Comparison of ENCODE assay signal across 22 cellular contexts in the genomic region with DNA sequence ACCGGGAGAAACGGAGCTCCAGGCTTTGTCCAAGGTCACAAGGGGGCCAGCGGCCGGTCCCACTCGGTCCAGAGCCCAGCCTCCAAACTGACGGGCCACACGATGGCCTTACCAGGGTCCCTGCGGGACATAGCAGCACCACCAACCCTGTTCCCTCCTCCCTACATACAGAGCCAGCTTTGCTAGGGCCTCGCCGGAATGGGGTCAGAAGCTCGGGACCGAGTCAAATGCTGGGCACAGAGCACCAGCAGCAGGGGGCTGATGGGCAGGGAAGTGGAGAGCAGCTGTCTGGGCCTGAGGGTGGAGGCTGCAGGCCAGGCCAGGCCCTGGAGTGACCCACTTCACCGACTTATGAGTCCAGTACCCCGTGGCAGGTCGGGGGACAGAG. TPM values are rescaled to one million over a fixed set of nuclear protein-coding genes. Genes with fewer than 3 reads are reported as not detected.
DNase-seq lines count a peak whose midpoint lies in the region; ATAC-seq, FAIRE-seq and TF ChIP-seq lines count a peak whose summit lies in the region.
"Had no signal": no experiment of that assay in that cellular context is flagged by ENCODE, and none has a peak within 500 bp of the region (broad histone marks: within the 10 kb centered on the region; RNA-seq: fewer than 3 reads in every experiment).

No MANE protein-coding gene starts in this region.

- BruUV-seq in K562 (replicated peaks; lab: Mats Ljungman, UMichigan), result no TSS peak

- no peak for TF ChIP-seq EP300 in K562 (IDR thresholded peaks at IDR 0.05; ENCODE audit: low read length)

- POLR2A ChIA-PET in K562 (lab: Yijun Ruan, JAX), result interaction anchor here (0.6 to 3.1 kb wide), 7 partner anchors 8 to 677 kb away, joined by 3 to 17 read pairs (median 4); partner anchors contain the start of gene TTC39A

- H3K9me3 ChIP-seq in K562 (replicated peaks; ENCODE audit: control insufficient read depth, insufficient read depth, low read depth, low read length) (no peaks in the 10 kb centered on the region), smooth muscle cell (replicated peaks; ENCODE audit: low read depth) (no peaks in the 10 kb centered on the region)
- H3K9me3 ChIP-seq: ovary, spleen had no signal

- no peak overlapping the region for H3K27ac Mint-ChIP-seq in activated T-cell treated with anti-CD3 and anti-CD28 coated beads, Interleukin-2, amount 50 U/mL, for 72 hours
- H3K27ac Mint-ChIP-seq: activated CD8-positive, alpha-beta T cell treated with anti-CD3 and anti-CD28 coated beads, Interleukin-2, amount 10 ng/mL, durations not matched to agents 7 days and 5 days; activated T-helper 17 cell treated with anti-CD3 and anti-CD28 coated beads, Interleukin-2, amount 50 U/mL, for 72 hours; T-helper 17 cell had no signal

- H3K4me3 ChIP-seq in K562 (no peak overlapping the region), smooth muscle cell (no peak overlapping the region)
- H3K4me3 ChIP-seq: ovary had no signal

- peaks cover 8% of the 10 kb centered on the region for H3K4me1 Mint-ChIP-seq in activated T-cell treated with anti-CD3 and anti-CD28 coated beads, Interleukin-2, amount 50 U/mL, for 72 hours (ENCODE audit: low read depth)
- H3K4me1 Mint-ChIP-seq in activated T-cell treated with anti-CD3 and anti-CD28 coated beads, Interleukin-2, amount 50 U/mL, for 4 hours (ENCODE audit: low read depth), result peaks cover 7% of the 10 kb centered on the region
- H3K4me1 Mint-ChIP-seq: activated T-helper 17 cell treated with anti-CD3 and anti-CD28 coated beads, Interleukin-2, amount 50 U/mL, for 72 hours had no signal

- peaks cover 55% of the 10 kb centered on the region for H3K27me3 Mint-ChIP-seq in activated T-cell treated with anti-CD3 and anti-CD28 coated beads, Interleukin-2, amount 50 U/mL, for 72 hours (ENCODE audit: low read depth)
- H3K27me3 Mint-ChIP-seq in activated T-cell treated with anti-CD3 and anti-CD28 coated beads, Interleukin-2, amount 50 U/mL, for 4 hours (ENCODE audit: low read depth), result peaks cover 41% of the 10 kb centered on the region

- peak overlapping the region in 1 of 2 donors; percentile 24 for H3K4me3 Mint-ChIP-seq in activated T-cell treated with anti-CD3 and anti-CD28 coated beads, Interleukin-2, amount 50 U/mL, for 72 hours
- H3K4me3 Mint-ChIP-seq in activated T-cell treated with anti-CD3 and anti-CD28 coated beads, Interleukin-2, amount 50 U/mL, for 4 hours, result no peak overlapping the region
- H3K4me3 Mint-ChIP-seq: activated CD8-positive, alpha-beta T cell treated with anti-CD3 and anti-CD28 coated beads, Interleukin-2, amount 10 ng/mL, durations not matched to agents 7 days and 5 days; activated T-helper 17 cell treated with anti-CD3 and anti-CD28 coated beads, Interleukin-2, amount 50 U/mL, for 72 hours had no signal

- no peak for TF ChIP-seq CTCF in K562 (IDR thresholded peaks at IDR 0.05 in 2 of 3, conservative IDR thresholded peaks at IDR 0.05 in 1 of 3; ENCODE audit: insufficient read depth in 2 of 3, low read depth in 1 of 3, low read length in 3 of 3)
- no peak for TF ChIP-seq CTCF in smooth muscle cell (IDR thresholded peaks at IDR 0.05; ENCODE audit: borderline replicate concordance, insufficient read depth, poor library complexity, severe bottlenecking)

- H3K9ac ChIP-seq in K562 (ENCODE audit: insufficient read depth in 1 of 2, low read depth in 2 of 2, low read length in 2 of 2), result peak overlapping the region in 1 of 2 experiments; percentile 57; a peak in 2 of 4 replicates
- H3K9ac ChIP-seq in smooth muscle cell (ENCODE audit: low read depth), result no peak overlapping the region

- no peaks in the 10 kb centered on the region for H3K9me1 ChIP-seq in K562 (ENCODE audit: control insufficient read depth, insufficient read depth, low read length)

- in situ Hi-C loops in K562 (cut with MboI), result loop anchor here (10.0 kb wide), 1 partner anchor 190 kb away; no protein-coding TSS in a partner anchor

- no peak overlapping the region; the same call in 1 of the 2 replicates for H2AFZ ChIP-seq in K562 (ENCODE audit: low read depth, low read length)
- no peak overlapping the region for H2AFZ ChIP-seq in smooth muscle cell (ENCODE audit: low read depth)

- H3K4me1 ChIP-seq in K562 (replicated peaks in 1 of 2; ENCODE audit: control insufficient read depth in 2 of 2, insufficient read depth in 2 of 2, low read length in 2 of 2) (peaks cover 0 to 17% of the 10 kb centered on the region in 2 experiments; a peak in 2 of 5 replicates), smooth muscle cell (ENCODE audit: low read depth) (no peaks in the 10 kb centered on the region)

- CTCF ChIA-PET in K562 (lab: Yijun Ruan, JAX; ENCODE audit: low intra/inter-chr PET ratio), result no interaction called here

- H3K27me3 ChIP-seq in K562 (ENCODE audit: control insufficient read depth in 2 of 2, insufficient read depth in 2 of 2, low read length in 2 of 2) (peaks cover 0 to 8% of the 10 kb centered on the region in 2 experiments; a peak in 3 of 5 replicates), smooth muscle cell (ENCODE audit: low read depth) (peaks cover 42% of the 10 kb centered on the region)
- H3K27me3 ChIP-seq: ovary had no signal

- peak; percentile 7 to 8 for ATAC-seq in activated T-cell treated with anti-CD3 and anti-CD28 coated beads, Interleukin-2, amount 50 U/mL, for 72 hours (replicated peaks in 1 of 2)
- ATAC-seq in activated T-cell treated with anti-CD3 and anti-CD28 coated beads, Interleukin-2, amount 50 U/mL, for 4 hours, result no peak
- ATAC-seq in K562 (no peak; the same call in 2 of the 3 replicates), left colon (peak; percentile 14), GM21447 (IDR thresholded peaks at IDR 0.05; ENCODE audit: unreplicated experiment) (no peak)
- ATAC-seq: activated T-helper 17 cell treated with anti-CD3 and anti-CD28 coated beads, Interleukin-2, amount 50 U/mL, for 72 hours; T-helper 17 cell had no signal

- H3K36me3 Mint-ChIP-seq in activated T-cell treated with anti-CD3 and anti-CD28 coated beads, Interleukin-2, amount 50 U/mL, for 72 hours (ENCODE audit: insufficient read depth in 2 of 2), result no peaks in the 10 kb centered on the region
- no peaks in the 10 kb centered on the region for H3K36me3 Mint-ChIP-seq in activated T-cell treated with anti-CD3 and anti-CD28 coated beads, Interleukin-2, amount 50 U/mL, for 4 hours (ENCODE audit: insufficient read depth)
- H3K36me3 Mint-ChIP-seq: naive B cell had no signal

- no peak for FAIRE-seq in K562 (lab: Jason Lieb, UNC)
- FAIRE-seq: endothelial cell of umbilical vein, GM18507 had no signal

- H4K20me1 ChIP-seq in K562 (replicated peaks; ENCODE audit: control insufficient read depth, insufficient read depth, low read length) (0 out of 2 replicates have a peak, but pooled peaks cover 3% of the 10 kb centered on the region), smooth muscle cell (ENCODE audit: low read depth) (no peaks in the 10 kb centered on the region)

- H3K9me3 Mint-ChIP-seq in activated T-cell treated with anti-CD3 and anti-CD28 coated beads, Interleukin-2, amount 50 U/mL, for 72 hours, result no peaks in the 10 kb centered on the region
- no peaks in the 10 kb centered on the region for H3K9me3 Mint-ChIP-seq in activated T-cell treated with anti-CD3 and anti-CD28 coated beads, Interleukin-2, amount 50 U/mL, for 4 hours
- H3K9me3 Mint-ChIP-seq: activated T-helper 17 cell treated with anti-CD3 and anti-CD28 coated beads, Interleukin-2, amount 50 U/mL, for 72 hours; naive B cell had no signal

- H3F3A ChIP-seq in smooth muscle cell (ENCODE audit: low read depth), result no peaks in the 10 kb centered on the region

- TF ChIP-seq RAD21 in K562 (CRISPR knock-in tag; conservative IDR thresholded peaks at IDR 0.05 in 1 of 2, IDR thresholded peaks at IDR 0.05 in 1 of 2), result no peak

- H3K36me3 ChIP-seq in K562 (ENCODE audit: control insufficient read depth, insufficient read depth, low read length), result no peaks in the 10 kb centered on the region
- H3K36me3 ChIP-seq in smooth muscle cell (ENCODE audit: low read depth), result no peaks in the 10 kb centered on the region
- H3K36me3 ChIP-seq: brain microvascular endothelial cell, ovary, spleen had no signal

- 65% methylated on average over 15 of the region's 15 CpGs for WGBS in K562 (ENCODE audit: insufficient coverage, low coverage, missing lambda C conversion rate)
- WGBS in smooth muscle cell (ENCODE audit: low lambda C conversion rate), result 80% methylated on average over 15 of the region's 15 CpGs

- TF ChIP-seq POLR2A in K562 (conservative IDR thresholded peaks at IDR 0.05), result no peak

- DNase-seq in activated T-cell treated with anti-CD3 and anti-CD28 coated beads, Interleukin-2, amount 50 U/mL, for 72 hours, result no peak
- no peak for DNase-seq in activated T-cell treated with anti-CD3 and anti-CD28 coated beads, Interleukin-2, amount 50 U/mL, for 4 hours
- DNase-seq in K562 (ENCODE audit: extremely low read depth in 1 of 4, low spot score in 3 of 4) (no peak), left colon (no peak), smooth muscle cell (lab: John Stamatoyannopoulos, UW; ENCODE audit: unreplicated experiment) (no peak), OCI-M1 (lab: John Stamatoyannopoulos, UW) (no peak)
- no peak for DNase-seq in stimulated activated naive CD4-positive, alpha-beta T cell treated with Interleukin-2 at 50 U/mL for 16 hours (lab: John Stamatoyannopoulos, UW)
- DNase-seq: activated CD8-positive, alpha-beta T cell treated with anti-CD3 and anti-CD28 coated beads, Interleukin-2, amount 10 ng/mL, durations not matched to agents 7 days and 5 days; brain microvascular endothelial cell; cortex of kidney; foreskin fibroblast; naive B cell; NCI-H1048; NCI-H524; ovary; SHP77 treated with DMSO at 0.1 percent for 48 hours; spleen; T-helper 17 cell had no signal

- intact Hi-C loops in K562 (cut with micrococcal nuclease), result loop anchor here (10.0 kb wide), 1 partner anchor 420 kb away; no protein-coding TSS in a partner anchor
- intact Hi-C loops in left colon (cut with DNase I, micrococcal nuclease), result no loop called here

- no peak overlapping the region for H3K27ac ChIP-seq in K562 (ENCODE audit: extremely low read depth, low read depth, low read length)
- H3K27ac ChIP-seq in smooth muscle cell (ENCODE audit: low read depth), result no peak overlapping the region
- H3K27ac ChIP-seq: brain microvascular endothelial cell, ovary, spleen had no signal

- H3K4me2 ChIP-seq in K562 (ENCODE audit: insufficient read depth, low read length) (no peak overlapping the region; the same call in 1 of the 2 replicates), smooth muscle cell (peak overlapping the region; percentile 78)

- no peaks in the 10 kb centered on the region for H3K79me2 ChIP-seq in K562 (ENCODE audit: control insufficient read depth, insufficient read depth, low read length)
- H3K79me2 ChIP-seq in smooth muscle cell (ENCODE audit: low read depth), result no peaks in the 10 kb centered on the region

RNA-seq across cellular contexts. Expression of gene TTC39A, which starts 14.9 kb away (rescaled TPM):
- total RNA-seq in activated T-cell treated with anti-CD3 and anti-CD28 coated beads, Interleukin-2, amount 50 U/mL, for 72 hours, result under 1 TPM; 0.51 to 0.77 TPM
- under 1 TPM; 0.29 to 0.98 (median 0.38) TPM for total RNA-seq in activated T-cell treated with anti-CD3 and anti-CD28 coated beads, Interleukin-2, amount 50 U/mL, for 4 hours
- 1.6 and 1.9 TPM in 2 replicates for total RNA-seq in K562 (2011; cell fraction: chromatin; rRNA removed; ENCODE audit: low replicate concordance)
- 0.53 and 2.7 TPM in 2 replicates for total RNA-seq in K562 (2011; cell fraction: nucleolus; rRNA removed)
- 0.51 and 2.1 TPM in 2 replicates for total RNA-seq in K562 (2011; cell fraction: nucleoplasm; rRNA removed)
- 0.18 and 0.20 TPM in 2 replicates for total RNA-seq in K562 (2014; rRNA removed)
- 0.40 and 0.48 TPM in 2 replicates for total RNA-seq in K562 (2014; rRNA removed; fragmentation: Illumina TruSeq; extraction: Trizol)
- total RNA-seq in K562 (2015; rRNA removed; fragmentation: Illumina TruSeq; extraction: Trizol), result 0.34 and 0.36 TPM in 2 replicates
- total RNA-seq in K562 (2021), result 0.53 and 0.92 TPM in 2 replicates
- polyA plus RNA-seq in K562 (2011; rRNA removed), result 0.74 and 0.82 TPM in 2 replicates
- polyA plus RNA-seq in K562 (2011; cell fraction: cytosol; rRNA removed), result 0.37 and 2.8 TPM in 2 replicates
- 0.51 and 0.75 TPM in 2 replicates for polyA plus RNA-seq in K562 (2011; cell fraction: nucleus; rRNA removed)
- polyA plus RNA-seq in K562 (2012), result 0.47 and 0.89 TPM in 2 replicates
- polyA plus RNA-seq in K562 (2014; fragmentation: Illumina TruSeq; extraction: Trizol), result 0.27 and 0.32 TPM in 2 replicates
- under 1 TPM; 0.21 to 0.35 TPM for polyA plus RNA-seq in K562 (2014; fragmentation: Nextera tagmentation; extraction: Ambion mirVana)
- polyA plus RNA-seq in K562 (2014; rRNA removed), result 0.19 and 0.23 TPM in 2 replicates
- 2.0 and 2.1 TPM in 2 replicates for polyA minus RNA-seq in K562 (2011; rRNA and poly(A)+ RNA removed)
- polyA minus RNA-seq in K562 (2011; cell fraction: cytosol; rRNA and poly(A)+ RNA removed), result not detected in 2 replicates
- polyA minus RNA-seq in K562 (2011; cell fraction: nucleus; rRNA and poly(A)+ RNA removed), result 0.13 and 0.89 TPM in 2 replicates
- total RNA-seq in left colon, result 100 to 1,000 TPM in 1 of 2 donors, 10 to 100 TPM in 1; 80.4 to 114 TPM
- total RNA-seq in smooth muscle cell, result 2.2 and 3.5 TPM in 2 replicates
- 0.27 and 7.4 TPM in 2 replicates for polyA plus RNA-seq in smooth muscle cell
- total RNA-seq: activated CD8-positive, alpha-beta T cell treated with anti-CD3 and anti-CD28 coated beads, Interleukin-2, amount 10 ng/mL, durations not matched to agents 7 days and 5 days; T-helper 17 cell had no signal

Comparison
In these comparisons a context has a peak if more than half of its experiments do, and no peak if none do; other contexts are left out.
1. ATAC-seq: peak in activated T-cell treated with anti-CD3 and anti-CD28 coated beads, Interleukin-2, amount 50 U/mL, for 72 hours (2 of 2) and left colon (single experiment); none in activated T-cell treated with anti-CD3 and anti-CD28 coated beads, Interleukin-2, amount 50 U/mL, for 4 hours (0 of 2), K562 (single experiment) and GM21447 (single experiment).
2. RNA of gene TTC39A, which starts 14.9 kb away (total RNA-seq): 80.4 to 114 TPM in left colon; 2.2 to 3.5 TPM in smooth muscle cell, 0.51 to 0.77 TPM in activated T-cell treated with anti-CD3 and anti-CD28 coated beads, Interleukin-2, amount 50 U/mL, for 72 hours, 0.18 to 2.7 TPM in K562 and 0.29 to 0.98 TPM in activated T-cell treated with anti-CD3 and anti-CD28 coated beads, Interleukin-2, amount 50 U/mL, for 4 hours; every median in the first group is over 10 times any median in the second.